ENCODE assay signal across 8 cellular contexts in the genomic region with DNA sequence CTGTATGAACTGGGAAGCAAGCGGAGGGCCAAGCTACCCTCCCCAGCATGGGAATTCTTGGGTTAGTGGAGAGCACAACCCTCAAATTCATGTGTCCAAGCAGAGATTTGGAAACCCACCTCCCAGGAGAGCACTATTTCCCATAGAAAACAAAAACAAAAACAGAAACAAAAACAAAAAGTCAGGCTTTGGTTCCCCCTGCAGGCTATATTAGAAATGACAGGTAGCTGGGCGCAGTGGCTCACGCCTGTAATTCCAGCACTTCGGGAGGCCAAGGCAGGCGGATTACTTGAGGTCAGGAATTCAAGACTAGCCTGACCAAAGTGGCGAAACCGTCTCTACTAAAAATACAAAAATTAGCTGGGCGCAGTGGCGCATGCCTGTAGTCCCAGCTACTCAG. TPM values are rescaled to one million over a fixed set of nuclear protein-coding genes. Genes with fewer than 3 reads are reported as not detected.
DNase-seq lines count a peak whose midpoint lies in the region; ATAC-seq, FAIRE-seq and TF ChIP-seq lines count a peak whose summit lies in the region.

No MANE protein-coding gene starts in this region.

- FAIRE-seq in kidney (lab: Jason Lieb, UNC), result no peak

- H3K9ac ChIP-seq in kidney (ENCODE audit: low read length in 2 of 2), result peak overlapping the region in 1 of 2 donors; percentile 1

- intact Hi-C loops in kidney (cut with DNase I), result no loop called here

- no peak overlapping the region for H3K27ac ChIP-seq in kidney (ENCODE audit: low read depth in 2 of 2, low read length in 2 of 2)
- H3K27ac ChIP-seq in thoracic aorta, result no peak overlapping the region

- H3K9me3 ChIP-seq in MG63 (no peaks in the 10 kb centered on the region), kidney (ENCODE audit: control insufficient read depth in 1 of 2, low read length in 2 of 2) (no peaks in the 10 kb centered on the region), thoracic aorta (no peaks in the 10 kb centered on the region)

- H3K4me3 ChIP-seq in MG63 (no peak overlapping the region), kidney (ENCODE audit: low read length in 2 of 2) (no peak overlapping the region), thoracic aorta (no peak overlapping the region)

- peak; percentile 39 for DNase-seq in DMS114 treated with DMSO at 0.1 percent for 48 hours (lab: John Stamatoyannopoulos, UW; ENCODE audit: unreplicated experiment)
- DNase-seq in MG63, result peak; percentile 38
- DNase-seq in astrocyte of the hippocampus (ENCODE audit: low read depth, low spot score), result peak; percentile 57
- DNase-seq in kidney, result no peak
- DNase-seq in thoracic aorta (ENCODE audit: low spot score), result no peak
- DNase-seq in mesenteric fat pad (ENCODE audit: low spot score), result no peak

- no peaks in the 10 kb centered on the region for H3K27me3 ChIP-seq in MG63
- no peaks in the 10 kb centered on the region for H3K27me3 ChIP-seq in thoracic aorta (replicated peaks; ENCODE audit: insufficient read depth)

- no peaks in the 10 kb centered on the region for H3K36me3 ChIP-seq in MG63
- H3K36me3 ChIP-seq in kidney (ENCODE audit: control insufficient read depth in 1 of 2, insufficient read depth in 2 of 2, low read length in 2 of 2), result peaks cover 13 to 30% of the 10 kb centered on the region in 2 donors
- H3K36me3 ChIP-seq in thoracic aorta, result peaks cover 30% of the 10 kb centered on the region

- H3K4me1 ChIP-seq in kidney (ENCODE audit: control insufficient read depth in 1 of 2, insufficient read depth in 1 of 2, low read depth in 1 of 2, low read length in 2 of 2), result peaks cover 0 to 5% of the 10 kb centered on the region in 2 donors
- no peaks in the 10 kb centered on the region for H3K4me1 ChIP-seq in thoracic aorta (ENCODE audit: control insufficient read depth in 1 of 2, low read depth in 2 of 2)

- TF ChIP-seq CTCF in kidney (IDR thresholded peaks at IDR 0.05; ENCODE audit: borderline replicate concordance, extremely low read depth, insufficient read depth) (peak; percentile 81), thoracic aorta (IDR thresholded peaks at IDR 0.05) (peak; percentile 86)

- peak; percentile 44 for ATAC-seq in thoracic aorta (ENCODE audit: insufficient number of reproducible peaks, low FRiP score, low read depth)
- no peak for ATAC-seq in GM19328 (IDR thresholded peaks at IDR 0.05; ENCODE audit: unreplicated experiment)
- ATAC-seq in GM21381 (IDR thresholded peaks at IDR 0.05; ENCODE audit: unreplicated experiment), result no peak

RNA-seq across cellular contexts. Expression of a gene that starts 10.8 kb away (rescaled TPM):
- total RNA-seq in MG63 (2014; rRNA removed; shearing (Covaris generic); ENCODE audit: low replicate concordance), result 8.7 and 8.9 TPM in 2 replicates
- total RNA-seq in kidney, result 33.5 TPM
- polyA plus RNA-seq in kidney (ENCODE audit: insufficient read depth, low read depth, low replicate concordance), result 35.1 TPM
- 10 to 100 TPM; 16.9 to 28.3 TPM for total RNA-seq in thoracic aorta
- 18.6 TPM for total RNA-seq in mesenteric fat pad

RNA-seq across cellular contexts. Expression of a gene that starts 12.4 kb away (rescaled TPM):
- 7.5 and 8.1 TPM in 2 replicates for total RNA-seq in MG63 (2014; rRNA removed; shearing (Covaris generic); ENCODE audit: low replicate concordance)
- total RNA-seq in kidney (24.0 TPM), thoracic aorta (10 to 100 TPM; 16.5 to 21.3 TPM), mesenteric fat pad (14.4 TPM)
- 25.6 TPM for polyA plus RNA-seq in kidney (ENCODE audit: insufficient read depth, low read depth, low replicate concordance)

RNA-seq across cellular contexts. Expression of a gene that starts 13.8 kb away (rescaled TPM):
- 0.46 TPM in 1 of 2 replicates, not detected in the other for total RNA-seq in MG63 (2014; rRNA removed; shearing (Covaris generic); ENCODE audit: low replicate concordance)
- total RNA-seq in kidney, result 3.3 TPM
- polyA plus RNA-seq in kidney (ENCODE audit: insufficient read depth, low read depth, low replicate concordance), result 38.5 TPM
- total RNA-seq in thoracic aorta, result not detected
- total RNA-seq in mesenteric fat pad, result 0.48 TPM

RNA-seq across cellular contexts. Expression of a gene that starts 21.3 kb away (rescaled TPM):
- 86.1 and 89.6 TPM in 2 replicates for total RNA-seq in MG63 (2014; rRNA removed; shearing (Covaris generic); ENCODE audit: low replicate concordance)
- total RNA-seq in kidney (268 TPM), thoracic aorta (100 to 1,000 TPM; 102 to 122 TPM), mesenteric fat pad (159 TPM)
- 258 TPM for polyA plus RNA-seq in kidney (ENCODE audit: insufficient read depth, low read depth, low replicate concordance)

RNA-seq across cellular contexts. Expression of a gene that starts 40.5 kb away (rescaled TPM):
- 0.20 and 5.5 TPM in 2 replicates for total RNA-seq in MG63 (2014; rRNA removed; shearing (Covaris generic); ENCODE audit: low replicate concordance)
- total RNA-seq in kidney (0.54 TPM), thoracic aorta (1 to 10 TPM in 1 of 2 donors, under 1 TPM in 1; 0.14 to 2.6 TPM), mesenteric fat pad (not detected)
- polyA plus RNA-seq in kidney (ENCODE audit: insufficient read depth, low read depth, low replicate concordance), result 3.1 TPM

Comparison
In these comparisons a context has a peak if more than half of its experiments do, and no peak if none do; other contexts are left out.
1. DNase-seq: peak in DMS114 treated with DMSO at 0.1 percent for 48 hours (single experiment), MG63 (single experiment) and astrocyte of the hippocampus (single experiment); none in kidney (single experiment), thoracic aorta (single experiment) and mesenteric fat pad (single experiment).